Comparison of ENCODE assay signal across 2 cellular contexts in genomic region chr2:118148133-118148532, GRCh38.
TF ChIP-seq lines count a peak whose summit lies in the region.

No MANE protein-coding gene starts in this region.

TF ChIP-seq in liver, 16 proteins besides CTCF, POLR2A, EP300 and RAD21 (continued from another document):
- TF ChIP-seq REST (IDR thresholded peaks at IDR 0.05) (no peak), SP1 (IDR thresholded peaks at IDR 0.05) (no peak), EGR1 (IDR thresholded peaks at IDR 0.05; ENCODE audit: low read depth in 2 of 2) (no peak)
- TF ChIP-seq, protein P1, sequence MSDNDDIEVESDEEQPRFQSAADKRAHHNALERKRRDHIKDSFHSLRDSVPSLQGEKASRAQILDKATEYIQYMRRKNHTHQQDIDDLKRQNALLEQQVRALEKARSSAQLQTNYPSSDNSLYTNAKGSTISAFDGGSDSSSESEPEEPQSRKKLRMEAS (IDR thresholded peaks at IDR 0.05): no peak

TF ChIP-seq in HepG2, 621 proteins besides CTCF, POLR2A, EP300 and RAD21 (continued from another document):
- TF ChIP-seq, protein P2, sequence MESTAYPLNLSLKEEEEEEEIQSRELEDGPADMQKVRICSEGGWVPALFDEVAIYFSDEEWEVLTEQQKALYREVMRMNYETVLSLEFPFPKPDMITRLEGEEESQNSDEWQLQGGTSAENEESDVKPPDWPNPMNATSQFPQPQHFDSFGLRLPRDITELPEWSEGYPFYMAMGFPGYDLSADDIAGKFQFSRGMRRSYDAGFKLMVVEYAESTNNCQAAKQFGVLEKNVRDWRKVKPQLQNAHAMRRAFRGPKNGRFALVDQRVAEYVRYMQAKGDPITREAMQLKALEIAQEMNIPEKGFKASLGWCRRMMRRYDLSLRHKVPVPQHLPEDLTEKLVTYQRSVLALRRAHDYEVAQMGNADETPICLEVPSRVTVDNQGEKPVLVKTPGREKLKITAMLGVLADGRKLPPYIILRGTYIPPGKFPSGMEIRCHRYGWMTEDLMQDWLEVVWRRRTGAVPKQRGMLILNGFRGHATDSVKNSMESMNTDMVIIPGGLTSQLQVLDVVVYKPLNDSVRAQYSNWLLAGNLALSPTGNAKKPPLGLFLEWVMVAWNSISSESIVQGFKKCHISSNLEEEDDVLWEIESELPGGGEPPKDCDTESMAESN (CRISPR knock-in tag; conservative IDR thresholded peaks at IDR 0.05): no peak
- TF ChIP-seq ARNTL (CRISPR knock-in tag; IDR thresholded peaks at IDR 0.05) (no peak), ZNF160 (CRISPR knock-in tag; IDR thresholded peaks at IDR 0.05) (no peak), GABPA (IDR thresholded peaks at IDR 0.05; ENCODE audit: low read depth, low read length) (no peak), GABPA (CRISPR knock-in tag; IDR thresholded peaks at IDR 0.05; ENCODE audit: low read depth) (no peak)
